20 cellular contexts compared by ENCODE assay signal in genomic region chr1:6241107-6241886, GRCh38. TPM values are rescaled to one million over a fixed set of nuclear protein-coding genes. Genes with fewer than 3 reads are reported as not detected.
DNase-seq lines count a peak whose midpoint lies in the region; ATAC-seq and TF ChIP-seq lines count a peak whose summit lies in the region.
"Had no signal": no experiment of that assay in that cellular context is flagged by ENCODE, and none has a peak within 500 bp of the region (broad histone marks: within the 10 kb centered on the region; RNA-seq: fewer than 3 reads in every experiment).

No MANE protein-coding gene starts in this region.

- intact Hi-C loops in psoas muscle (cut with DNase I): loop anchor here (5.0 kb wide), 2 partner anchors 34 to 189 kb away; partner anchors contain the start of gene RNF207 (in 1 of the 2)
- intact Hi-C loops in prostate gland (cut with DNase I): loop anchor here (5.0 kb wide), 2 partner anchors 34 to 189 kb away; partner anchors contain the start of gene RNF207

- H3K4me1 ChIP-seq in hepatocyte (ENCODE audit: insufficient read depth) (peaks cover 24% of the 10 kb centered on the region), psoas muscle (peaks cover 5% of the 10 kb centered on the region), prostate gland (replicated peaks) (peaks cover 12% of the 10 kb centered on the region)

- H3K9me3 ChIP-seq in T-helper 17 cell (ENCODE audit: control insufficient read depth, low read length, poor library complexity, severe bottlenecking) (no peaks in the 10 kb centered on the region), hepatocyte (ENCODE audit: low read depth) (no peaks in the 10 kb centered on the region), psoas muscle (no peaks in the 10 kb centered on the region), prostate gland (no peaks in the 10 kb centered on the region)
- H3K9me3 ChIP-seq: heart right ventricle, ovary, tibial nerve had no signal

- peak overlapping the region; percentile 73 for H3K4me2 ChIP-seq in hepatocyte

- no peaks in the 10 kb centered on the region for H3K9me2 ChIP-seq in hepatocyte (replicated peaks; ENCODE audit: insufficient read depth)

- no peak for TF ChIP-seq POLR2A in prostate gland (IDR thresholded peaks at IDR 0.05)

- no peak for TF ChIP-seq CTCF in hepatocyte (IDR thresholded peaks at IDR 0.05; ENCODE audit: poor library complexity)
- no peak for TF ChIP-seq CTCF in psoas muscle (IDR thresholded peaks at IDR 0.05)
- no peak for TF ChIP-seq CTCF in prostate gland (IDR thresholded peaks at IDR 0.05)

- no peaks in the 10 kb centered on the region for H3K79me2 ChIP-seq in hepatocyte

- no peak overlapping the region for H3K27ac ChIP-seq in hepatocyte
- H3K27ac ChIP-seq in psoas muscle: no peak overlapping the region
- H3K27ac ChIP-seq in prostate gland: no peak overlapping the region
- H3K27ac ChIP-seq: heart right ventricle, ovary, tibial nerve had no signal

- H3K4me3 ChIP-seq in hepatocyte (no peak overlapping the region), psoas muscle (peak overlapping the region; percentile 15), prostate gland (no peak overlapping the region)
- H3K4me3 ChIP-seq: ovary had no signal

- no peak overlapping the region for H3K27ac Mint-ChIP-seq in activated T-cell treated with anti-CD3 and anti-CD28 coated beads, Interleukin-2, amount 50 U/mL, for 24 hours
- H3K27ac Mint-ChIP-seq in T-helper 17 cell: no peak overlapping the region
- H3K27ac Mint-ChIP-seq: T-cell had no signal

- H3K4me3 Mint-ChIP-seq in activated T-cell treated with anti-CD3 and anti-CD28 coated beads, Interleukin-2, amount 50 U/mL, for 4 hours: peak overlapping the region; percentile 45
- H3K4me3 Mint-ChIP-seq in activated T-cell treated with anti-CD3 and anti-CD28 coated beads, Interleukin-2, amount 50 U/mL, for 24 hours: no peak overlapping the region
- peak overlapping the region; percentile 79 for H3K4me3 Mint-ChIP-seq in T-helper 17 cell

- WGBS in hepatocyte (ENCODE audit: low lambda C conversion rate, missing lambda C conversion rate): 46% methylated on average over 14 of the region's 33 CpGs
- 24 to 25% (median 25%) methylated on average over 32 to 33 of the region's 33 CpGs for WGBS in psoas muscle, 3 donors
- WGBS in prostate gland: 29% methylated on average over 33 of the region's 33 CpGs

- H3K36me3 ChIP-seq in hepatocyte (replicated peaks; ENCODE audit: insufficient read depth, low read depth): no peaks in the 10 kb centered on the region
- no peaks in the 10 kb centered on the region for H3K36me3 ChIP-seq in psoas muscle (ENCODE audit: insufficient read depth in 1 of 2, low read depth in 1 of 2)
- H3K36me3 ChIP-seq in prostate gland: no peaks in the 10 kb centered on the region
- H3K36me3 ChIP-seq: heart right ventricle, ovary, tibial nerve had no signal

- H3K27me3 Mint-ChIP-seq in activated T-cell treated with anti-CD3 and anti-CD28 coated beads, Interleukin-2, amount 50 U/mL, for 4 hours (ENCODE audit: low read depth): peaks cover 49% of the 10 kb centered on the region
- peaks cover 55% of the 10 kb centered on the region for H3K27me3 Mint-ChIP-seq in activated T-cell treated with anti-CD3 and anti-CD28 coated beads, Interleukin-2, amount 50 U/mL, for 24 hours
- peaks cover 41% of the 10 kb centered on the region for H3K27me3 Mint-ChIP-seq in T-helper 17 cell

- H3K27me3 ChIP-seq in hepatocyte (peaks cover 69% of the 10 kb centered on the region), psoas muscle (ENCODE audit: insufficient read depth in 3 of 3, low read length in 2 of 3) (peaks cover 0 to 62% (median 23%) of the 10 kb centered on the region in 3 donors), prostate gland (replicated peaks; ENCODE audit: insufficient read depth) (peaks cover 32% of the 10 kb centered on the region)

- no peaks in the 10 kb centered on the region for H3K9me3 Mint-ChIP-seq in activated T-cell treated with anti-CD3 and anti-CD28 coated beads, Interleukin-2, amount 50 U/mL, for 4 hours
- no peaks in the 10 kb centered on the region for H3K9me3 Mint-ChIP-seq in activated T-cell treated with anti-CD3 and anti-CD28 coated beads, Interleukin-2, amount 50 U/mL, for 24 hours
- H3K9me3 Mint-ChIP-seq: T-cell had no signal

- ATAC-seq in activated T-cell treated with anti-CD3 and anti-CD28 coated beads, Interleukin-2, amount 50 U/mL, for 4 hours: no peak
- no peak for ATAC-seq in T-helper 17 cell
- ATAC-seq in psoas muscle: no peak
- ATAC-seq: esophagus mucosa, Panc1, T-cell had no signal

- no peaks in the 10 kb centered on the region for H3K36me3 Mint-ChIP-seq in activated T-cell treated with anti-CD3 and anti-CD28 coated beads, Interleukin-2, amount 50 U/mL, for 4 hours (ENCODE audit: insufficient read depth)
- H3K36me3 Mint-ChIP-seq in activated T-cell treated with anti-CD3 and anti-CD28 coated beads, Interleukin-2, amount 50 U/mL, for 24 hours (ENCODE audit: low read depth): no peaks in the 10 kb centered on the region
- peaks cover 3% of the 10 kb centered on the region for H3K36me3 Mint-ChIP-seq in T-helper 17 cell (ENCODE audit: low read depth)
- H3K36me3 Mint-ChIP-seq: T-cell had no signal

- no peak overlapping the region for H2AFZ ChIP-seq in hepatocyte

- DNase-seq in activated T-cell treated with anti-CD3 and anti-CD28 coated beads, Interleukin-2, amount 50 U/mL, for 4 hours: no peak
- DNase-seq in activated T-cell treated with anti-CD3 and anti-CD28 coated beads, Interleukin-2, amount 50 U/mL, for 24 hours: no peak
- DNase-seq in T-helper 17 cell: no peak
- no peak for DNase-seq in hepatocyte (ENCODE audit: low spot score)
- DNase-seq in psoas muscle: peak in 1 of 2 donors; percentile 35
- no peak for DNase-seq in amygdala (lab: John Stamatoyannopoulos, UW)
- no peak for DNase-seq in prostate gland (ENCODE audit: low spot score)
- no peak for DNase-seq in NCI-H2196 (lab: John Stamatoyannopoulos, UW; ENCODE audit: unreplicated experiment)
- DNase-seq: ACHN; activated CD4-positive, alpha-beta T cell treated with anti-CD3 and anti-CD28 coated beads for 4 hours; activated effector memory CD4-positive, alpha-beta T cell treated with anti-CD3 and anti-CD28 coated beads, Interleukin-2, amount 50 U/mL, for 16 hours; central memory CD4-positive, alpha-beta T cell; heart right ventricle; NCI-H1105; T-cell had no signal

- H3K4me1 Mint-ChIP-seq in activated T-cell treated with anti-CD3 and anti-CD28 coated beads, Interleukin-2, amount 50 U/mL, for 4 hours (ENCODE audit: low read depth): peaks cover 6% of the 10 kb centered on the region
- H3K4me1 Mint-ChIP-seq in activated T-cell treated with anti-CD3 and anti-CD28 coated beads, Interleukin-2, amount 50 U/mL, for 24 hours (ENCODE audit: low read depth): peaks cover 8% of the 10 kb centered on the region
- H3K4me1 Mint-ChIP-seq in T-helper 17 cell: peaks cover 8% of the 10 kb centered on the region

- no peaks in the 10 kb centered on the region for H4K20me1 ChIP-seq in hepatocyte (ENCODE audit: insufficient read depth, poor library complexity, severe bottlenecking)

RNA-seq across cellular contexts. Expression of gene HES3, which starts 2.7 kb away (rescaled TPM):
- total RNA-seq in activated T-cell treated with anti-CD3 and anti-CD28 coated beads, Interleukin-2, amount 50 U/mL, for 4 hours: not detected
- total RNA-seq in T-helper 17 cell (not detected), hepatocyte (not detected in 2 replicates), psoas muscle (not detected), prostate gland (not detected)
- polyA plus RNA-seq in hepatocyte (not detected in 2 replicates), psoas muscle (not detected)
- total RNA-seq: esophagus mucosa, heart right ventricle, lower leg skin, ovary, T-cell, tibial nerve had no signal
- polyA plus RNA-seq: heart right ventricle, ovary had no signal

RNA-seq across cellular contexts. Expression of gene ICMT, which starts 5.5 kb away (rescaled TPM):
- 10 to 100 TPM; 54.1 to 64.8 (median 58.3) TPM for total RNA-seq in activated T-cell treated with anti-CD3 and anti-CD28 coated beads, Interleukin-2, amount 50 U/mL, for 4 hours
- 10 to 100 TPM in 1 of 2 donors, 1 to 10 TPM in 1; 9.8 to 10.2 TPM for total RNA-seq in T-helper 17 cell
- 60.1 and 62.4 TPM in 2 replicates for total RNA-seq in hepatocyte
- 32.2 and 40.3 TPM in 2 replicates for polyA plus RNA-seq in hepatocyte
- total RNA-seq in psoas muscle: 100 to 1,000 TPM in 1 of 4 donors, 10 to 100 TPM in 3; 57.3 to 215 (median 68.3) TPM
- 100 to 1,000 TPM in 1 of 3 donors, 10 to 100 TPM in 2; 39.2 to 101 (median 47.2) TPM for polyA plus RNA-seq in psoas muscle
- total RNA-seq in prostate gland: 10 to 100 TPM; 54.2 to 58.3 TPM

RNA-seq across cellular contexts. Expression of gene GPR153, which starts 19.6 kb away (rescaled TPM):
- under 1 TPM; 0.50 to 0.52 (median 0.51) TPM for total RNA-seq in activated T-cell treated with anti-CD3 and anti-CD28 coated beads, Interleukin-2, amount 50 U/mL, for 4 hours
- total RNA-seq in T-helper 17 cell (under 1 TPM; 0.23 to 0.37 TPM), hepatocyte (6.9 and 9.1 TPM in 2 replicates), psoas muscle (1 to 10 TPM; 2.2 to 3.5 (median 2.9) TPM), prostate gland (1 to 10 TPM; 3.2 to 7.6 TPM)
- polyA plus RNA-seq in hepatocyte (7.1 and 13.5 TPM in 2 replicates), psoas muscle (1 to 10 TPM in 1 of 3 donors, under 1 TPM in 2; 0.49 to 1.6 (median 0.75) TPM)

RNA-seq across cellular contexts. Expression of gene RNF207, which starts 35.4 kb away (rescaled TPM):
- 10 to 100 TPM in 2 of 3 donors, 1 to 10 TPM in 1; 9.9 to 18.8 (median 12.0) TPM for total RNA-seq in activated T-cell treated with anti-CD3 and anti-CD28 coated beads, Interleukin-2, amount 50 U/mL, for 4 hours
- 10 to 100 TPM; 17.7 to 25.9 TPM for total RNA-seq in T-helper 17 cell
- total RNA-seq in hepatocyte: 14.7 and 29.3 TPM in 2 replicates
- polyA plus RNA-seq in hepatocyte: 28.3 and 30.9 TPM in 2 replicates
- 10 to 100 TPM in 1 of 4 donors, 1 to 10 TPM in 3; 3.4 to 13.6 (median 4.6) TPM for total RNA-seq in psoas muscle
- 1 to 10 TPM; 2.5 to 5.1 (median 3.0) TPM for polyA plus RNA-seq in psoas muscle
- total RNA-seq in prostate gland: 10 to 100 TPM; 45.7 to 47.4 TPM

RNA-seq across cellular contexts. Expression of gene RPL22, which starts 41.9 kb away (rescaled TPM):
- total RNA-seq in activated T-cell treated with anti-CD3 and anti-CD28 coated beads, Interleukin-2, amount 50 U/mL, for 4 hours: 100 to 1,000 TPM; 395 to 423 (median 403) TPM
- total RNA-seq in T-helper 17 cell: 100 to 1,000 TPM; 510 to 543 TPM
- 168 and 188 TPM in 2 replicates for total RNA-seq in hepatocyte
- 103 and 115 TPM in 2 replicates for polyA plus RNA-seq in hepatocyte
- total RNA-seq in psoas muscle: 100 to 1,000 TPM; 308 to 417 (median 333) TPM
- 100 to 1,000 TPM; 285 to 333 (median 291) TPM for polyA plus RNA-seq in psoas muscle
- 100 to 1,000 TPM; 121 to 213 TPM for total RNA-seq in prostate gland
